8 cellular contexts compared by ENCODE assay signal in genomic region chr3:45592830-45593707, GRCh38. TPM values are rescaled to one million over a fixed set of nuclear protein-coding genes. Genes with fewer than 3 reads are reported as not detected.
A peak's percentile ranks its signal among the peaks of the same experiment; 100 is the strongest.
DNase-seq lines count a peak whose midpoint lies in the region; ATAC-seq, FAIRE-seq and TF ChIP-seq lines count a peak whose summit lies in the region.

No MANE protein-coding gene starts in this region.

- intact Hi-C loops in right cardiac atrium (cut with DNase I): loop anchor here in 3 of 4 donors (2.0 to 10.0 kb wide), 3 partner anchors 64 to 78 kb away; no protein-coding TSS in a partner anchor

- no peaks in the 10 kb centered on the region for H3K27me3 ChIP-seq in astrocyte (ENCODE audit: insufficient read depth, low read length)
- no peaks in the 10 kb centered on the region for H3K27me3 ChIP-seq in right cardiac atrium (ENCODE audit: control insufficient read depth, insufficient read depth)

- ATAC-seq in right cardiac atrium: peak; percentile 90 to 92

- TF ChIP-seq CTCF in astrocyte (IDR thresholded peaks at IDR 0.05; ENCODE audit: insufficient read depth, low read depth, low read length) (peak; percentile 71), progenitor cell of endocrine pancreas (IDR thresholded peaks at IDR 0.05; ENCODE audit: unreplicated experiment) (peak; percentile 75)

- H3K36me3 ChIP-seq in astrocyte (ENCODE audit: insufficient read depth, low read length): no peaks in the 10 kb centered on the region
- no peaks in the 10 kb centered on the region for H3K36me3 ChIP-seq in urinary bladder (ENCODE audit: insufficient read depth)

- H3K27ac ChIP-seq in astrocyte (ENCODE audit: low read depth, low read length) (peak overlapping the region; percentile 82), right cardiac atrium (ENCODE audit: low read length) (peak overlapping the region; percentile 82), urinary bladder (ENCODE audit: low read depth) (peak overlapping the region; percentile 59)

- H3K9me3 ChIP-seq in astrocyte (ENCODE audit: insufficient read depth, low read depth, low read length) (no peaks in the 10 kb centered on the region), right cardiac atrium (ENCODE audit: control insufficient read depth, low read length) (no peaks in the 10 kb centered on the region)

- peaks cover 28% of the 10 kb centered on the region for H4K20me1 ChIP-seq in astrocyte (ENCODE audit: insufficient read depth, low read length)

- H3K36me3 Mint-ChIP-seq in astrocyte (ENCODE audit: low read depth, unreplicated experiment) (no peaks in the 10 kb centered on the region), progenitor cell of endocrine pancreas (ENCODE audit: insufficient read depth) (peaks cover 3% of the 10 kb centered on the region)

- H3K4me3 ChIP-seq in astrocyte (ENCODE audit: insufficient read depth, low read depth, low read length): peak overlapping the region; percentile 71
- H3K4me3 ChIP-seq in right cardiac atrium (ENCODE audit: low read length): peak overlapping the region; percentile 62
- peak overlapping the region; percentile 71 for H3K4me3 ChIP-seq in urinary bladder (ENCODE audit: low read depth, low read length)

- DNase-seq in NCI-H1436 (lab: John Stamatoyannopoulos, UW): peak; percentile 54
- no peak for DNase-seq in NCI-H1436 treated with DMSO at 0.1 percent for 48 hours (lab: John Stamatoyannopoulos, UW)
- DNase-seq in NCI-H1105 treated with DMSO at 0.1 percent for 48 hours (lab: John Stamatoyannopoulos, UW): peak; percentile 77
- peak in 4 of 5 experiments; percentile 36 to 81 (median 53) for DNase-seq in T-helper 2 cell
- DNase-seq in astrocyte (ENCODE audit: low read depth): peak; percentile 83
- peak; percentile 93 to 98 (median 97) for DNase-seq in right cardiac atrium
- peak; percentile 73 for DNase-seq in progenitor cell of endocrine pancreas (ENCODE audit: low spot score, unreplicated experiment)

- WGBS in right cardiac atrium: 3% methylated on average over 35 of the region's 35 CpGs
- WGBS in urinary bladder: 4% methylated on average over 35 of the region's 35 CpGs

- H3K4me2 ChIP-seq in astrocyte (ENCODE audit: low read length): peak overlapping the region; percentile 91

- H3K4me1 Mint-ChIP-seq in astrocyte (ENCODE audit: low read depth, unreplicated experiment): peaks cover 26% of the 10 kb centered on the region
- H3K4me1 Mint-ChIP-seq in progenitor cell of endocrine pancreas (ENCODE audit: low read depth): peaks cover 22% of the 10 kb centered on the region

- H2AFZ ChIP-seq in astrocyte (ENCODE audit: low read depth, low read length): peak overlapping the region; percentile 97

- H3K79me2 ChIP-seq in astrocyte (ENCODE audit: insufficient read depth, low read length): peaks cover 39% of the 10 kb centered on the region

- peak overlapping the region; percentile 89 for H3K9ac ChIP-seq in astrocyte (ENCODE audit: low read length)

- H3K27me3 Mint-ChIP-seq in astrocyte (ENCODE audit: low read depth, unreplicated experiment): no peaks in the 10 kb centered on the region
- H3K27me3 Mint-ChIP-seq in progenitor cell of endocrine pancreas: no peaks in the 10 kb centered on the region

- peaks cover 41% of the 10 kb centered on the region for H3K4me1 ChIP-seq in astrocyte (ENCODE audit: insufficient read depth, low read length)
- H3K4me1 ChIP-seq in right cardiac atrium (ENCODE audit: control insufficient read depth, insufficient read depth, low read length): peaks cover 23% of the 10 kb centered on the region
- H3K4me1 ChIP-seq in urinary bladder (ENCODE audit: insufficient read depth): peaks cover 3% of the 10 kb centered on the region

- H3K27ac Mint-ChIP-seq in astrocyte (ENCODE audit: unreplicated experiment) (peak overlapping the region; percentile 80), progenitor cell of endocrine pancreas (peak overlapping the region; percentile 91)

- no peak for FAIRE-seq in astrocyte (lab: Jason Lieb, UNC)

- H3K9me3 Mint-ChIP-seq in astrocyte (ENCODE audit: unreplicated experiment) (no peaks in the 10 kb centered on the region), progenitor cell of endocrine pancreas (ENCODE audit: low read depth) (no peaks in the 10 kb centered on the region)

- H3K4me3 Mint-ChIP-seq in astrocyte (ENCODE audit: unreplicated experiment) (peak overlapping the region; percentile 77), progenitor cell of endocrine pancreas (ENCODE audit: low read depth) (peak overlapping the region; percentile 74)

RNA-seq across cellular contexts. Expression of gene LIMD1, which starts 1.5 kb away (rescaled TPM):
- total RNA-seq in astrocyte: 27.2 and 28.4 TPM in 2 replicates
- 10 to 100 TPM; 18.6 to 25.4 (median 22.2) TPM for total RNA-seq in right cardiac atrium
- 8.7 TPM for polyA plus RNA-seq in right cardiac atrium
- total RNA-seq in progenitor cell of endocrine pancreas: 31.3 and 32.5 TPM in 2 replicates
- 20.6 TPM for total RNA-seq in urinary bladder
- polyA plus RNA-seq in urinary bladder: 6.4 TPM
